1 cellular context compared by ENCODE assay signal in genomic region chr15:41827880-41828746, GRCh38.
TF ChIP-seq lines count a peak whose summit lies in the region.

JMJD7 (plus strand) TSS chr15:41828092; CDS start chr15:41828125, 33 bp downstream.

TF ChIP-seq in GM12878, 131 proteins besides CTCF, POLR2A, EP300 and RAD21 (continued from another document and continues in another):
- no peak for TF ChIP-seq NR2F1 (conservative IDR thresholded peaks at IDR 0.05)
- TF ChIP-seq JUNB (IDR thresholded peaks at IDR 0.05) = no peak
- TF ChIP-seq E2F4 (IDR thresholded peaks at IDR 0.05; ENCODE audit: low read depth, low read length) = no peak
- TF ChIP-seq SMAD1 (IDR thresholded peaks at IDR 0.05; ENCODE audit: low read depth, partially characterized antibody) = no peak
- no peak for TF ChIP-seq RCOR1 (conservative IDR thresholded peaks at IDR 0.05; ENCODE audit: low read depth, low read length)
- peak; percentile 82 for TF ChIP-seq YY1 (IDR thresholded peaks at IDR 0.05; ENCODE audit: low read depth, low read length)
- TF ChIP-seq NR2C2 (IDR thresholded peaks at IDR 0.05; ENCODE audit: borderline replicate concordance, control insufficient read depth, insufficient read length, low read depth) = no peak
- peak; percentile 40; the same call in 1 of the 2 replicates for TF ChIP-seq DPF2 (IDR thresholded peaks at IDR 0.05)
- TF ChIP-seq NFXL1 (IDR thresholded peaks at IDR 0.05; ENCODE audit: borderline replicate concordance) = no peak
- peak; percentile 80; the same call in 1 of the 2 replicates for TF ChIP-seq BACH1 (IDR thresholded peaks at IDR 0.05; ENCODE audit: borderline replicate concordance)
- no peak for TF ChIP-seq MTA3 (IDR thresholded peaks at IDR 0.05; ENCODE audit: borderline replicate concordance, low read length)
- TF ChIP-seq ZNF207 (IDR thresholded peaks at IDR 0.05; ENCODE audit: borderline replicate concordance) = no peak
- TF ChIP-seq SREBF1 (IDR thresholded peaks at IDR 0.05; ENCODE audit: low read length) = no peak
- TF ChIP-seq MTA2 (IDR thresholded peaks at IDR 0.05; ENCODE audit: low read depth) = peak; percentile 26; the same call in 1 of the 2 replicates
- no peak for TF ChIP-seq PRDM15 (CRISPR knock-in tag; IDR thresholded peaks at IDR 0.05)
- no peak for TF ChIP-seq CBX3 (IDR thresholded peaks at IDR 0.05; ENCODE audit: borderline replicate concordance, low read depth)
- no peak for TF ChIP-seq BCL11A (IDR thresholded peaks at IDR 0.05; ENCODE audit: low read depth, low read length)
- TF ChIP-seq POU2F2 (IDR thresholded peaks at IDR 0.05; ENCODE audit: borderline replicate concordance, low read depth, low read length) = 0 out of 3 replicates have a peak, but pooled peaks have one; percentile 26
- 0 out of 2 replicates have a peak, but pooled peaks have one; percentile 24 for TF ChIP-seq ZNF687 (IDR thresholded peaks at IDR 0.05)
- TF ChIP-seq E2F8 (IDR thresholded peaks at IDR 0.05; ENCODE audit: low read depth, partially characterized antibody) = no peak
- TF ChIP-seq EGR1 (IDR thresholded peaks at IDR 0.05; ENCODE audit: borderline replicate concordance in 1 of 2, low read depth in 2 of 2, low read length in 2 of 2) = peak in 1 of 2 experiments; percentile 48; a peak in 1 of 3 replicates
- TF ChIP-seq RUNX3 (IDR thresholded peaks at IDR 0.05; ENCODE audit: low read length) = no peak
- no peak for TF ChIP-seq ZNF592 (IDR thresholded peaks at IDR 0.05)
- TF ChIP-seq ASH2L (IDR thresholded peaks at IDR 0.05; ENCODE audit: borderline replicate concordance, low read depth) = no peak
- no peak for TF ChIP-seq MLLT1 (IDR thresholded peaks at IDR 0.05)
- 0 out of 2 replicates have a peak, but pooled peaks have one; percentile 18 for TF ChIP-seq PAX5 (IDR thresholded peaks at IDR 0.05; ENCODE audit: borderline replicate concordance, low read depth, low read length)
- TF ChIP-seq SP1 (IDR thresholded peaks at IDR 0.05; ENCODE audit: low read depth, low read length) = peak; percentile 8
- no peak for TF ChIP-seq JUND (IDR thresholded peaks at IDR 0.05; ENCODE audit: low read depth, low read length)
- no peak for TF ChIP-seq BMI1 (IDR thresholded peaks at IDR 0.05; ENCODE audit: borderline replicate concordance)
- TF ChIP-seq ZNF217 (IDR thresholded peaks at IDR 0.05) = no peak
- TF ChIP-seq TAF1 (IDR thresholded peaks at IDR 0.05; ENCODE audit: borderline replicate concordance, low read depth, low read length) = no peak
- TF ChIP-seq CEBPB (IDR thresholded peaks at IDR 0.05; ENCODE audit: borderline replicate concordance in 1 of 2, low read depth in 2 of 2, low read length in 2 of 2) = no peak
- no peak for TF ChIP-seq ATF2 (IDR thresholded peaks at IDR 0.05; ENCODE audit: low read length)
- TF ChIP-seq RB1 (IDR thresholded peaks at IDR 0.05; ENCODE audit: borderline replicate concordance) = peak; percentile 19; the same call in 1 of the 2 replicates
- TF ChIP-seq BHLHE40 (IDR thresholded peaks at IDR 0.05; ENCODE audit: borderline replicate concordance in 1 of 2, low read depth in 2 of 2, low read length in 1 of 2) = peak in 1 of 2 experiments; percentile 58; a peak in 1 of 4 replicates
- TF ChIP-seq RELB (IDR thresholded peaks at IDR 0.05; ENCODE audit: low read depth) = 0 out of 2 replicates have a peak, but pooled peaks have one; percentile 37
- no peak for TF ChIP-seq SIN3A (IDR thresholded peaks at IDR 0.05; ENCODE audit: low read depth, low read length)
- TF ChIP-seq NRF1 (conservative IDR thresholded peaks at IDR 0.05; ENCODE audit: low read depth, low read length) = no peak
